17 cellular contexts compared by ENCODE assay signal in genomic region chr9:73011346-73011745, GRCh38. TPM values are rescaled to one million over a fixed set of nuclear protein-coding genes. Genes with fewer than 3 reads are reported as not detected.
A peak's percentile ranks its signal among the peaks of the same experiment; 100 is the strongest.
DNase-seq lines count a peak whose midpoint lies in the region; ATAC-seq lines count a peak whose summit lies in the region.
"Had no signal": no experiment of that assay in that cellular context is flagged by ENCODE, and none has a peak within 500 bp of the region (broad histone marks: within the 10 kb centered on the region; RNA-seq: fewer than 3 reads in every experiment).

No MANE protein-coding gene starts in this region.

- ATAC-seq in GM21737 (IDR thresholded peaks at IDR 0.05; ENCODE audit: unreplicated experiment): no peak
- no peak for ATAC-seq in GM18870 (IDR thresholded peaks at IDR 0.05; ENCODE audit: unreplicated experiment)
- ATAC-seq: GM12878, HepG2 had no signal

- DNase-seq in AG08396 (ENCODE audit: low spot score): peak; percentile 41
- DNase-seq in LHCN-M2 (ENCODE audit: low read depth): peak; percentile 84
- peak; percentile 21 to 59 for DNase-seq in dermis microvascular lymphatic vessel endothelial cell (ENCODE audit: low read depth in 2 of 2)
- DNase-seq in myocyte (ENCODE audit: low read depth): peak; percentile 69
- DNase-seq in SW480 (ENCODE audit: low spot score): no peak
- no peak for DNase-seq in HT-29 (ENCODE audit: low spot score)
- DNase-seq: activated gamma-delta T cell, cerebellar nuclear complex, erythroblast, mesendoderm, NCI-H1105, nucleus accumbens had no signal

RNA-seq across cellular contexts. Expression of gene ALDH1A1, which starts 58.5 kb away (rescaled TPM):
- total RNA-seq in LHCN-M2 (2014; rRNA removed) (155 and 163 TPM in 2 replicates), dermis microvascular lymphatic vessel endothelial cell (738 and 2,886 TPM in 2 replicates), myocyte (199 and 255 TPM in 2 replicates)
- 28.8 TPM for polyA plus RNA-seq in LHCN-M2 (2012)
- 79.3 TPM for polyA plus RNA-seq in myocyte (2012)
- total RNA-seq in HT-29 (2014; rRNA removed; shearing (Covaris generic)): 329 and 383 TPM in 2 replicates
- total RNA-seq: B cell had no signal

Comparison
In these comparisons a context has a peak if more than half of its experiments do, and no peak if none do; other contexts are left out.
1. DNase-seq: peak in AG08396 (single experiment), LHCN-M2 (single experiment), dermis microvascular lymphatic vessel endothelial cell (2 of 2) and myocyte (single experiment); none in SW480 (single experiment) and HT-29 (single experiment).